ENCODE assay signal across 25 cellular contexts in genomic region chr4:79353075-79353474, GRCh38. TPM values are rescaled to one million over a fixed set of nuclear protein-coding genes. Genes with fewer than 3 reads are reported as not detected.
DNase-seq lines count a peak whose midpoint lies in the region; ATAC-seq, FAIRE-seq and TF ChIP-seq lines count a peak whose summit lies in the region.
"Had no signal": no experiment of that assay in that cellular context is flagged by ENCODE, and none has a peak within 500 bp of the region (broad histone marks: within the 10 kb centered on the region; RNA-seq: fewer than 3 reads in every experiment).

No MANE protein-coding gene starts in this region.

- TF ChIP-seq CTCF in HepG2 (CRISPR knock-in tag; IDR thresholded peaks at IDR 0.05) (no peak), right lobe of liver (IDR thresholded peaks at IDR 0.05) (no peak), GM12878 (IDR thresholded peaks at IDR 0.05 in 2 of 3, conservative IDR thresholded peaks at IDR 0.05 in 1 of 3; ENCODE audit: control insufficient read depth in 2 of 3, extremely low read depth in 1 of 3, insufficient read depth in 1 of 3, low read depth in 3 of 3, low read length in 3 of 3) (no peak), keratinocyte (optimal IDR thresholded peaks at IDR 0.05 in 1 of 3, IDR thresholded peaks at IDR 0.05 in 1 of 3, conservative IDR thresholded peaks at IDR 0.05 in 1 of 3; ENCODE audit: extremely low read depth in 1 of 3, insufficient read depth in 2 of 3, low read length in 3 of 3) (no peak), uterus (IDR thresholded peaks at IDR 0.05) (no peak)

- H2AFZ ChIP-seq in HepG2 (ENCODE audit: low read length) (no peak overlapping the region), GM12878 (ENCODE audit: control insufficient read depth, low read depth, low read length) (no peak overlapping the region), keratinocyte (ENCODE audit: control insufficient read depth, low read length) (no peak overlapping the region)

- RAD21 ChIA-PET in GM12878 (lab: Charles Lee; ENCODE audit: unreplicated experiment): no interaction called here

- WGBS in HepG2 (ENCODE audit: low lambda C conversion rate): 0% methylated on average over 1 of the region's 1 CpG
- WGBS in right lobe of liver (ENCODE audit: insufficient coverage, low coverage, low lambda C conversion rate, missing lambda C conversion rate): 25% methylated on average over 1 of the region's 1 CpG
- WGBS in GM12878 (ENCODE audit: insufficient coverage, insufficient replicate concordance, low lambda C conversion rate, missing lambda C conversion rate): 0% methylated on average over 1 of the region's 1 CpG

- intact Hi-C loops in HepG2 (cut with micrococcal nuclease; ENCODE audit: unreplicated experiment): no loop called here
- intact Hi-C loops in right lobe of liver (cut with DNase I): no loop called here
- intact Hi-C loops in GM12878 (cut with micrococcal nuclease; ENCODE audit: unreplicated experiment): no loop called here
- intact Hi-C loops in uterus (cut with DNase I; ENCODE audit: low total_unique reads): no loop called here

- CTCF ChIA-PET in HepG2 (lab: Yijun Ruan, JAX; ENCODE audit: low intra/inter-chr PET ratio, low total read pairs): no interaction called here
- CTCF ChIA-PET in GM12878 (lab: Yijun Ruan, JAX): no interaction called here

- DNase-seq in HepG2 (ENCODE audit: low spot score) (no peak), right lobe of liver (no peak), GM12878 (ENCODE audit: low read depth, low spot score) (no peak), keratinocyte (ENCODE audit: low read depth, low spot score) (no peak), UCSD-AML1 (lab: John Stamatoyannopoulos, UW; ENCODE audit: unreplicated experiment) (no peak), uterus (no peak), NCI-H446 treated with DMSO at 0.1 percent for 48 hours (lab: John Stamatoyannopoulos, UW) (no peak)
- DNase-seq: C1 segment of cervical spinal cord; CD8-positive, alpha-beta memory T cell; DMS53; EL; GF-D8; GOT3; MG63; NCI-H1417; NCI-H187; NCI-H446; NCI-H526 treated with DMSO at 0.1 percent for 48 hours; OCI-M1; SJCRH30 had no signal

- no TSS peak for BruUV-seq in HepG2 (replicated peaks; lab: Mats Ljungman, UMichigan)
- no TSS peak for BruUV-seq in GM12878 (replicated peaks; lab: Mats Ljungman, UMichigan)

- H3K36me3 ChIP-seq in HepG2 (replicated peaks in 1 of 2; ENCODE audit: control insufficient read depth in 1 of 2, insufficient read depth in 2 of 2, low read length in 2 of 2) (no peaks in the 10 kb centered on the region), right lobe of liver (no peaks in the 10 kb centered on the region), GM12878 (ENCODE audit: control insufficient read depth in 2 of 2, insufficient read depth in 2 of 2, low read length in 1 of 2) (no peaks in the 10 kb centered on the region), keratinocyte (ENCODE audit: control insufficient read depth in 2 of 2, extremely low read depth in 1 of 2, insufficient read depth in 2 of 2, low read length in 2 of 2) (no peaks in the 10 kb centered on the region), uterus (no peaks in the 10 kb centered on the region)
- H3K36me3 ChIP-seq: MG63, SJCRH30 had no signal

- H3K9ac ChIP-seq in HepG2 (ENCODE audit: insufficient read depth, low read depth, low read length) (no peak overlapping the region), GM12878 (ENCODE audit: control insufficient read depth, insufficient read depth, low read length) (no peak overlapping the region), keratinocyte (ENCODE audit: control insufficient read depth, extremely low read depth, insufficient read depth, low read length) (no peak overlapping the region)

- H3K4me2 ChIP-seq in HepG2 (ENCODE audit: low read depth, low read length): no peak overlapping the region
- no peak overlapping the region for H3K4me2 ChIP-seq in GM12878 (ENCODE audit: control insufficient read depth, insufficient read depth)
- H3K4me2 ChIP-seq in keratinocyte (ENCODE audit: control insufficient read depth, extremely low read depth, insufficient read depth, low read depth, low read length): no peak overlapping the region

- dilution Hi-C loops in keratinocyte (cut with MboI; ENCODE audit: extremely low pct_ligation_motif_present, low sequenced_read_pairs): no loop called here

- H3K27me3 ChIP-seq in HepG2 (ENCODE audit: control insufficient read depth in 1 of 2, insufficient read depth in 2 of 2, low read length in 2 of 2) (no peaks in the 10 kb centered on the region), right lobe of liver (no peaks in the 10 kb centered on the region), GM12878 (replicated peaks in 1 of 2; ENCODE audit: control insufficient read depth in 2 of 2, insufficient read depth in 2 of 2, low read length in 1 of 2) (no peaks in the 10 kb centered on the region), keratinocyte (ENCODE audit: control insufficient read depth, extremely low read depth, insufficient read depth, low read length) (no peaks in the 10 kb centered on the region), uterus (no peaks in the 10 kb centered on the region)
- H3K27me3 ChIP-seq: MG63, SJCRH30 had no signal

- H3K79me2 ChIP-seq in HepG2 (ENCODE audit: insufficient read depth, low read length): no peaks in the 10 kb centered on the region
- H3K79me2 ChIP-seq in GM12878 (ENCODE audit: control insufficient read depth, insufficient read depth, low read length): no peaks in the 10 kb centered on the region
- no peaks in the 10 kb centered on the region for H3K79me2 ChIP-seq in keratinocyte (ENCODE audit: control insufficient read depth, insufficient read depth, low read length)

- H3K9me3 ChIP-seq in HepG2 (ENCODE audit: low read length): no peaks in the 10 kb centered on the region
- no peaks in the 10 kb centered on the region for H3K9me3 ChIP-seq in right lobe of liver
- no peaks in the 10 kb centered on the region for H3K9me3 ChIP-seq in GM12878 (replicated peaks; ENCODE audit: control insufficient read depth, insufficient read depth, low read length)
- no peaks in the 10 kb centered on the region for H3K9me3 ChIP-seq in keratinocyte (ENCODE audit: control insufficient read depth, low read depth, low read length)
- no peaks in the 10 kb centered on the region for H3K9me3 ChIP-seq in uterus
- H3K9me3 ChIP-seq: MG63 had no signal

- ATAC-seq in HepG2: no peak
- no peak for ATAC-seq in right lobe of liver
- ATAC-seq in GM12878: no peak
- no peak for ATAC-seq in HG03439 (IDR thresholded peaks at IDR 0.05; ENCODE audit: unreplicated experiment)
- ATAC-seq: HCT116 had no signal

- TF ChIP-seq EP300 in HepG2 (IDR thresholded peaks at IDR 0.05; ENCODE audit: low read depth in 2 of 2, low read length in 2 of 2): no peak
- TF ChIP-seq EP300 in HepG2 (CRISPR knock-in tag; IDR thresholded peaks at IDR 0.05; ENCODE audit: borderline replicate concordance): no peak
- TF ChIP-seq EP300 in GM12878 (IDR thresholded peaks at IDR 0.05; ENCODE audit: borderline replicate concordance in 1 of 2, control insufficient read depth in 1 of 2, low read depth in 2 of 2, low read length in 2 of 2): no peak

- SMC1A ChIA-PET in GM12878 (lab: Charles Lee; ENCODE audit: uncharacterized antibody, unreplicated experiment): no interaction called here

- H3K4me1 ChIP-seq in HepG2 (ENCODE audit: insufficient read depth, low read length) (no peaks in the 10 kb centered on the region), right lobe of liver (no peaks in the 10 kb centered on the region), GM12878 (ENCODE audit: control insufficient read depth, insufficient read depth, low read length) (no peaks in the 10 kb centered on the region), keratinocyte (ENCODE audit: control insufficient read depth, extremely low read depth, insufficient read depth, low read length) (no peaks in the 10 kb centered on the region), uterus (no peaks in the 10 kb centered on the region)
- H3K4me1 ChIP-seq: SJCRH30 had no signal

- TF ChIP-seq RAD21 in HepG2 (CRISPR knock-in tag; IDR thresholded peaks at IDR 0.05) (no peak), GM12878 (IDR thresholded peaks at IDR 0.05; ENCODE audit: insufficient read depth, low read depth, low read length) (no peak)

- H3K9me1 ChIP-seq in keratinocyte (ENCODE audit: control insufficient read depth, extremely low read depth, insufficient read depth, low read length): no peaks in the 10 kb centered on the region

- H3K27ac ChIP-seq in HepG2 (ENCODE audit: extremely low read length, insufficient read depth, low read length) (no peak overlapping the region), right lobe of liver (no peak overlapping the region), GM12878 (ENCODE audit: control insufficient read depth, insufficient read depth) (no peak overlapping the region), keratinocyte (ENCODE audit: control insufficient read depth, insufficient read depth, low read length) (no peak overlapping the region), uterus (no peak overlapping the region)
- H3K27ac ChIP-seq: 22Rv1, SJCRH30 had no signal

- FAIRE-seq in HepG2 (lab: Jason Lieb, UNC) (peak; percentile 99), GM12878 (lab: Jason Lieb, UNC) (peak; percentile 99), keratinocyte (lab: Jason Lieb, UNC) (peak; percentile 100)
- FAIRE-seq: RCC 7860 had no signal

- H4K20me1 ChIP-seq in HepG2 (ENCODE audit: insufficient read depth, low read length) (no peaks in the 10 kb centered on the region), GM12878 (ENCODE audit: control insufficient read depth, insufficient read depth) (no peaks in the 10 kb centered on the region), keratinocyte (ENCODE audit: control insufficient read depth, extremely low read depth, insufficient read depth, low read length) (no peaks in the 10 kb centered on the region)

- POLR2A ChIA-PET in HepG2 (lab: Yijun Ruan, JAX) (no interaction called here), GM12878 (lab: Charles Lee) (no interaction called here)

- in situ Hi-C loops in HepG2 (cut with HindIII; ENCODE audit: extremely low pct_ligation_motif_present, low pct_unique_long_range_greater_than_20kb): no loop called here
- in situ Hi-C loops in GM12878 (cut with MboI): no loop called here

- no peak for TF ChIP-seq POLR2A in HepG2 (IDR thresholded peaks at IDR 0.05; ENCODE audit: insufficient read depth in 1 of 2, low read depth in 2 of 2, low read length in 2 of 2)
- no peak for TF ChIP-seq POLR2A in right lobe of liver (IDR thresholded peaks at IDR 0.05)
- TF ChIP-seq POLR2A in GM12878 (IDR thresholded peaks at IDR 0.05; ENCODE audit: low read depth, low read length): no peak
- TF ChIP-seq POLR2A in uterus (IDR thresholded peaks at IDR 0.05): no peak

- H3K4me3 ChIP-seq in HepG2 (replicated peaks in 1 of 3; ENCODE audit: insufficient read depth in 1 of 3, low read depth in 2 of 3, low read length in 3 of 3): no peak overlapping the region
- no peak overlapping the region for H3K4me3 ChIP-seq in right lobe of liver
- no peak overlapping the region for H3K4me3 ChIP-seq in GM12878
- no peak overlapping the region for H3K4me3 ChIP-seq in keratinocyte (ENCODE audit: control insufficient read depth in 2 of 3, extremely low read depth in 1 of 3, insufficient read depth in 2 of 3, low read depth in 1 of 3, low read length in 3 of 3)
- no peak overlapping the region for H3K4me3 ChIP-seq in uterus
- H3K4me3 ChIP-seq: MG63, SJCRH30 had no signal

RNA-seq across cellular contexts. Expression of gene NAA11, which starts 27.2 kb away (rescaled TPM):
- total RNA-seq in HepG2 (2016; rRNA removed; fragmentation: Illumina TruSeq; extraction: Trizol): not detected in 2 replicates
- not detected in 2 replicates for total RNA-seq in HepG2 (2016; cell fraction: cytosol; rRNA removed; fragmentation: Illumina TruSeq; extraction: Trizol; ENCODE audit: low read depth)
- total RNA-seq in HepG2 (2016; cell fraction: insoluble cytoplasmic fraction; rRNA removed; fragmentation: Illumina TruSeq; extraction: Trizol): not detected in 2 replicates
- total RNA-seq in HepG2 (2016; cell fraction: membrane; rRNA removed; fragmentation: Illumina TruSeq; extraction: Trizol): not detected in 2 replicates
- total RNA-seq in HepG2 (2016; cell fraction: nucleus; rRNA removed; fragmentation: Illumina TruSeq; extraction: Trizol): not detected in 2 replicates
- not detected in 2 replicates for polyA plus RNA-seq in HepG2 (2011; rRNA removed)
- not detected in 2 replicates for polyA plus RNA-seq in HepG2 (2011; cell fraction: cytosol; rRNA removed)
- not detected in 2 replicates for polyA plus RNA-seq in HepG2 (2011; cell fraction: nucleus; rRNA removed)
- not detected in 2 replicates for polyA plus RNA-seq in HepG2 (2012)
- polyA plus RNA-seq in HepG2 (2016; cell fraction: cytosol; fragmentation: Illumina TruSeq; extraction: Trizol; ENCODE audit: low read depth): not detected in 2 replicates
- polyA plus RNA-seq in HepG2 (2016; cell fraction: insoluble cytoplasmic fraction; fragmentation: Illumina TruSeq; extraction: Trizol; ENCODE audit: low read depth): not detected in 2 replicates
- not detected in 2 replicates for polyA plus RNA-seq in HepG2 (2016; cell fraction: membrane; fragmentation: Illumina TruSeq; extraction: Trizol; ENCODE audit: low read depth)
- not detected in 2 replicates for polyA plus RNA-seq in HepG2 (2016; cell fraction: nucleus; fragmentation: Illumina TruSeq; extraction: Trizol; ENCODE audit: insufficient read depth, low read depth)
- 0.06 and 0.16 TPM in 2 replicates for polyA minus RNA-seq in HepG2 (2011; rRNA and poly(A)+ RNA removed; ENCODE audit: low replicate concordance)
- not detected in 2 replicates for polyA minus RNA-seq in HepG2 (2011; cell fraction: cytosol; rRNA and poly(A)+ RNA removed)
- not detected in 2 replicates for polyA minus RNA-seq in HepG2 (2011; cell fraction: nucleus; rRNA and poly(A)+ RNA removed)
- not detected for total RNA-seq in right lobe of liver
- not detected in 2 replicates for total RNA-seq in GM12878 (2013; cell fraction: nucleolus; rRNA removed)
- total RNA-seq in GM12878 (2014; rRNA removed): 0.22 TPM in 1 of 2 replicates, not detected in the other
- total RNA-seq in GM12878 (2014; rRNA removed; fragmentation: Illumina TruSeq; extraction: Trizol): not detected in 2 replicates
- total RNA-seq in GM12878 (2021): not detected in 2 replicates
- not detected for polyA plus RNA-seq in GM12878 (2011; ENCODE audit: low read depth)
- 0.12 and 0.22 TPM in 2 replicates for polyA plus RNA-seq in GM12878 (2011; rRNA removed)
- not detected in 2 replicates for polyA plus RNA-seq in GM12878 (2011; cell fraction: cytosol; rRNA removed)
- polyA plus RNA-seq in GM12878 (2011; cell fraction: nucleus; rRNA removed): not detected in 2 replicates
- polyA plus RNA-seq in GM12878 (2012): not detected in 2 replicates
- 0.16 TPM in 1 of 2 replicates, not detected in the other for polyA plus RNA-seq in GM12878 (2014; fragmentation: Illumina TruSeq; extraction: Trizol)
- polyA plus RNA-seq in GM12878 (2014; fragmentation: Nextera tagmentation; extraction: Ambion mirVana): not detected
- polyA plus RNA-seq in GM12878 (2014; rRNA removed): 0.10 TPM in 1 of 2 replicates, not detected in the other
- not detected for polyA plus RNA-seq in GM12878 (2016; fragmentation: Nextera tagmentation; extraction: Ambion mirVana)
- not detected in 2 replicates for polyA minus RNA-seq in GM12878 (2011; rRNA and poly(A)+ RNA removed)
- polyA minus RNA-seq in GM12878 (2011; cell fraction: cytosol; rRNA and poly(A)+ RNA removed): not detected in 2 replicates
- not detected in 2 replicates for polyA minus RNA-seq in GM12878 (2011; cell fraction: nucleus; rRNA and poly(A)+ RNA removed)
- polyA plus RNA-seq in keratinocyte: not detected in 3 replicates
- polyA plus RNA-seq in keratinocyte (2011; ENCODE audit: low read depth): not detected
- polyA plus RNA-seq in keratinocyte (2011; cell fraction: cytosol; rRNA removed): not detected in 2 replicates
- not detected in 2 replicates for polyA plus RNA-seq in keratinocyte (2011; cell fraction: nucleus; rRNA removed)
- polyA plus RNA-seq in keratinocyte (2012; ENCODE audit: low replicate concordance): not detected in 2 replicates
- not detected in 3 replicates for polyA minus RNA-seq in keratinocyte
- polyA minus RNA-seq in keratinocyte (2011; cell fraction: cytosol; rRNA and poly(A)+ RNA removed): not detected
- polyA minus RNA-seq in keratinocyte (2011; cell fraction: nucleus; rRNA and poly(A)+ RNA removed): not detected in 2 replicates
- total RNA-seq in uterus: under 1 TPM in 1 of 4 donors, not detected in 3; 0.14 TPM
- total RNA-seq: CD8-positive, alpha-beta memory T cell; LHCN-M2 had no signal
- polyA plus RNA-seq: CD8-positive, alpha-beta memory T cell had no signal

RNA-seq across cellular contexts. Expression of gene GK2, which starts 55.0 kb away (rescaled TPM):
- total RNA-seq in HepG2 (2016; rRNA removed; fragmentation: Illumina TruSeq; extraction: Trizol) (not detected in 2 replicates), right lobe of liver (not detected), GM12878 (2014; rRNA removed) (not detected in 2 replicates), GM12878 (2014; rRNA removed; fragmentation: Illumina TruSeq; extraction: Trizol) (not detected in 2 replicates), GM12878 (2021) (not detected in 2 replicates), uterus (not detected)
- total RNA-seq in HepG2 (2016; cell fraction: cytosol; rRNA removed; fragmentation: Illumina TruSeq; extraction: Trizol; ENCODE audit: low read depth): not detected in 2 replicates
- total RNA-seq in HepG2 (2016; cell fraction: insoluble cytoplasmic fraction; rRNA removed; fragmentation: Illumina TruSeq; extraction: Trizol): not detected in 2 replicates
- not detected in 2 replicates for total RNA-seq in HepG2 (2016; cell fraction: membrane; rRNA removed; fragmentation: Illumina TruSeq; extraction: Trizol)
- total RNA-seq in HepG2 (2016; cell fraction: nucleus; rRNA removed; fragmentation: Illumina TruSeq; extraction: Trizol): not detected in 2 replicates
- polyA plus RNA-seq in HepG2 (2011; rRNA removed) (not detected in 2 replicates), GM12878 (2011; rRNA removed) (not detected in 2 replicates), GM12878 (2014; fragmentation: Illumina TruSeq; extraction: Trizol) (not detected in 2 replicates), GM12878 (2014; fragmentation: Nextera tagmentation; extraction: Ambion mirVana) (not detected), GM12878 (2014; rRNA removed) (not detected in 2 replicates), GM12878 (2016; fragmentation: Nextera tagmentation; extraction: Ambion mirVana) (not detected), keratinocyte (not detected in 3 replicates)
- not detected in 2 replicates for polyA plus RNA-seq in HepG2 (2011; cell fraction: cytosol; rRNA removed)
- polyA plus RNA-seq in HepG2 (2011; cell fraction: nucleus; rRNA removed): not detected in 2 replicates
- not detected in 2 replicates for polyA plus RNA-seq in HepG2 (2012)
- polyA plus RNA-seq in HepG2 (2016; cell fraction: cytosol; fragmentation: Illumina TruSeq; extraction: Trizol; ENCODE audit: low read depth): not detected in 2 replicates
- not detected in 2 replicates for polyA plus RNA-seq in HepG2 (2016; cell fraction: insoluble cytoplasmic fraction; fragmentation: Illumina TruSeq; extraction: Trizol; ENCODE audit: low read depth)
- polyA plus RNA-seq in HepG2 (2016; cell fraction: membrane; fragmentation: Illumina TruSeq; extraction: Trizol; ENCODE audit: low read depth): not detected in 2 replicates
- polyA plus RNA-seq in HepG2 (2016; cell fraction: nucleus; fragmentation: Illumina TruSeq; extraction: Trizol; ENCODE audit: insufficient read depth, low read depth): not detected in 2 replicates
- not detected in 2 replicates for polyA minus RNA-seq in HepG2 (2011; rRNA and poly(A)+ RNA removed; ENCODE audit: low replicate concordance)
- not detected in 2 replicates for polyA minus RNA-seq in HepG2 (2011; cell fraction: cytosol; rRNA and poly(A)+ RNA removed)
- not detected in 2 replicates for polyA minus RNA-seq in HepG2 (2011; cell fraction: nucleus; rRNA and poly(A)+ RNA removed)
- not detected in 2 replicates for total RNA-seq in GM12878 (2013; cell fraction: nucleolus; rRNA removed)
- not detected for polyA plus RNA-seq in GM12878 (2011; ENCODE audit: low read depth)
- polyA plus RNA-seq in GM12878 (2011; cell fraction: cytosol; rRNA removed): not detected in 2 replicates
- polyA plus RNA-seq in GM12878 (2011; cell fraction: nucleus; rRNA removed): not detected in 2 replicates
- not detected in 2 replicates for polyA plus RNA-seq in GM12878 (2012)
- polyA minus RNA-seq in GM12878 (2011; rRNA and poly(A)+ RNA removed): not detected in 2 replicates
- polyA minus RNA-seq in GM12878 (2011; cell fraction: cytosol; rRNA and poly(A)+ RNA removed): not detected in 2 replicates
- polyA minus RNA-seq in GM12878 (2011; cell fraction: nucleus; rRNA and poly(A)+ RNA removed): not detected in 2 replicates
- polyA plus RNA-seq in keratinocyte (2011; ENCODE audit: low read depth): not detected
- polyA plus RNA-seq in keratinocyte (2011; cell fraction: cytosol; rRNA removed): not detected in 2 replicates
- not detected in 2 replicates for polyA plus RNA-seq in keratinocyte (2011; cell fraction: nucleus; rRNA removed)
- not detected in 2 replicates for polyA plus RNA-seq in keratinocyte (2012; ENCODE audit: low replicate concordance)
- polyA minus RNA-seq in keratinocyte: not detected in 3 replicates
- polyA minus RNA-seq in keratinocyte (2011; cell fraction: cytosol; rRNA and poly(A)+ RNA removed): not detected
- not detected in 2 replicates for polyA minus RNA-seq in keratinocyte (2011; cell fraction: nucleus; rRNA and poly(A)+ RNA removed)
- total RNA-seq: CD8-positive, alpha-beta memory T cell; LHCN-M2; SJCRH30 had no signal
- polyA plus RNA-seq: CD8-positive, alpha-beta memory T cell had no signal
